In genomic region chr4:37825501-37825900, GRCh38 we compare ENCODE assay signal across 7 cellular contexts. TPM values are rescaled to one million over a fixed set of nuclear protein-coding genes. Genes with fewer than 3 reads are reported as not detected.
DNase-seq lines count a peak whose midpoint lies in the region; ATAC-seq and TF ChIP-seq lines count a peak whose summit lies in the region.
"Not testable (repeated sequence)": the region's sequence is repeated elsewhere in the genome, so short reads cannot be mapped to it uniquely, and the experiment has no call there.

No MANE protein-coding gene starts in this region.

- H3K27ac Mint-ChIP-seq in activated T-cell treated with anti-CD3 and anti-CD28 coated beads, Interleukin-2, amount 50 U/mL, for 72 hours: peak overlapping the region; percentile 85

- H3K27me3 ChIP-seq in colonic mucosa; left ventricle myocardium inferior (ENCODE audit: low read depth); mucosa of stomach (ENCODE audit: control insufficient read depth, insufficient read depth, low read length); skeletal muscle satellite cell (ENCODE audit: control insufficient read depth, insufficient read depth, low read length): not testable (repeated sequence)

- intact Hi-C loops in OCI-LY7 (cut with micrococcal nuclease; ENCODE audit: unreplicated experiment): loop anchor here (1.0 kb wide), 1 partner anchor 20 kb away; no protein-coding TSS in a partner anchor
- intact Hi-C loops in colonic mucosa (cut with DNase I): not testable (repeated sequence)
- intact Hi-C loops in left ventricle myocardium inferior (cut with micrococcal nuclease): loop anchor here (10.0 kb wide), 1 partner anchor 59 kb away; no protein-coding TSS in a partner anchor

- H3K4me3 ChIP-seq in OCI-LY7 (ENCODE audit: low read depth, low read length, poor library complexity, severe bottlenecking) (peak overlapping the region; percentile 91), colonic mucosa (peak overlapping the region; percentile 99), left ventricle myocardium inferior (peak overlapping the region; percentile 91), mucosa of stomach (ENCODE audit: low read length) (peak overlapping the region; percentile 76), skeletal muscle satellite cell (ENCODE audit: low read length) (peak overlapping the region; percentile 92)

- H2AFZ ChIP-seq in OCI-LY7 (ENCODE audit: low read length): peak overlapping the region; percentile 83; the same call in 1 of the 2 replicates

- not testable (repeated sequence) for BruUV-seq in OCI-LY7 (replicated peaks; lab: Mats Ljungman, UMichigan)

- CTCF ChIA-PET in OCI-LY7 (lab: Charles Lee; ENCODE audit: unreplicated experiment): interaction anchor here (0.9 kb wide), 1 partner anchor 13 kb away, joined by 4 read pairs; no protein-coding TSS in a partner anchor

- peaks cover 38% of the 10 kb centered on the region for H3K4me1 Mint-ChIP-seq in activated T-cell treated with anti-CD3 and anti-CD28 coated beads, Interleukin-2, amount 50 U/mL, for 72 hours (ENCODE audit: low read depth)

- H3K9ac ChIP-seq in colonic mucosa (ENCODE audit: low read depth in 2 of 2, low read length in 2 of 2) (peak overlapping the region; percentile 86 to 93), mucosa of stomach (ENCODE audit: low read length) (peak overlapping the region; percentile 78), skeletal muscle satellite cell (ENCODE audit: low read depth, low read length) (peak overlapping the region; percentile 82)

- not testable (repeated sequence) for H3K9me3 Mint-ChIP-seq in activated T-cell treated with anti-CD3 and anti-CD28 coated beads, Interleukin-2, amount 50 U/mL, for 72 hours

- peaks cover 30% of the 10 kb centered on the region for H3K4me1 ChIP-seq in OCI-LY7 (ENCODE audit: insufficient read depth, low read length, poor library complexity, severe bottlenecking)
- not testable (repeated sequence) for H3K4me1 ChIP-seq in colonic mucosa; mucosa of stomach (ENCODE audit: control insufficient read depth, insufficient read depth, low read length); skeletal muscle satellite cell (ENCODE audit: control insufficient read depth, insufficient read depth, low read length)
- H3K4me1 ChIP-seq in left ventricle myocardium inferior: peaks cover 68% of the 10 kb centered on the region

- H3K79me2 ChIP-seq in OCI-LY7 (ENCODE audit: insufficient read depth, low read depth, low read length): peaks cover 27% of the 10 kb centered on the region

- H3K27ac ChIP-seq in OCI-LY7 (ENCODE audit: low read depth, low read length, poor library complexity, severe bottlenecking): peak overlapping the region; percentile 60
- H3K27ac ChIP-seq in colonic mucosa: peak overlapping the region; percentile 68
- peak overlapping the region; percentile 92 for H3K27ac ChIP-seq in left ventricle myocardium inferior (replicated peaks)

- DNase-seq in OCI-LY7 (ENCODE audit: low spot score): peak; percentile 17
- DNase-seq in activated T-cell treated with anti-CD3 and anti-CD28 coated beads, Interleukin-2, amount 50 U/mL, for 72 hours; colonic mucosa; left ventricle myocardium inferior: not testable (repeated sequence)

- TF ChIP-seq CTCF in GM12873 (IDR thresholded peaks at IDR 0.05; ENCODE audit: insufficient read depth, low read depth, low read length, missing control alignments) (peak; percentile 4), OCI-LY7 (conservative IDR thresholded peaks at IDR 0.05; ENCODE audit: low read length) (peak; percentile 71; the same call in 1 of the 2 replicates), left ventricle myocardium inferior (IDR thresholded peaks at IDR 0.05; ENCODE audit: borderline replicate concordance) (peak; percentile 24)
- TF ChIP-seq CTCF in colonic mucosa (IDR thresholded peaks at IDR 0.05): not testable (repeated sequence)

- H3K4me2 ChIP-seq in OCI-LY7 (ENCODE audit: low read length) (peak overlapping the region; percentile 84), skeletal muscle satellite cell (ENCODE audit: low read length) (peak overlapping the region; percentile 99)

- H3K36me3 ChIP-seq in OCI-LY7 (ENCODE audit: insufficient read depth, low read length) (peaks cover 15% of the 10 kb centered on the region), left ventricle myocardium inferior (peaks cover 10% of the 10 kb centered on the region)
- not testable (repeated sequence) for H3K36me3 ChIP-seq in colonic mucosa; mucosa of stomach (ENCODE audit: control insufficient read depth, insufficient read depth, low read length); skeletal muscle satellite cell (ENCODE audit: insufficient read depth, low read length)

- peaks cover 7 to 17% of the 10 kb centered on the region in 2 donors for H3K36me3 Mint-ChIP-seq in activated T-cell treated with anti-CD3 and anti-CD28 coated beads, Interleukin-2, amount 50 U/mL, for 72 hours (ENCODE audit: insufficient read depth in 2 of 2)

- H4K20me1 ChIP-seq in OCI-LY7 (ENCODE audit: insufficient read depth, low read length): peaks cover 15% of the 10 kb centered on the region; the same call in 1 of the 2 replicates

- H3K9me2 ChIP-seq in OCI-LY7 (ENCODE audit: insufficient read depth, low read length): not testable (repeated sequence)

- POLR2A ChIA-PET in OCI-LY7 (lab: Charles Lee): interaction anchor here (0.6 to 4.8 kb wide), 17 partner anchors 10 to 210 kb away, joined by 3 to 32 read pairs (median 4); no protein-coding TSS in a partner anchor

- H3K27me3 Mint-ChIP-seq in activated T-cell treated with anti-CD3 and anti-CD28 coated beads, Interleukin-2, amount 50 U/mL, for 72 hours (ENCODE audit: low read depth): not testable (repeated sequence)

- not testable (repeated sequence) for ATAC-seq in activated T-cell treated with anti-CD3 and anti-CD28 coated beads, Interleukin-2, amount 50 U/mL, for 72 hours (replicated peaks in 1 of 2)

- H3K4me3 Mint-ChIP-seq in activated T-cell treated with anti-CD3 and anti-CD28 coated beads, Interleukin-2, amount 50 U/mL, for 72 hours: peak overlapping the region; percentile 88 to 94

- not testable (repeated sequence) for H3K9me3 ChIP-seq in OCI-LY7 (ENCODE audit: low read length); colonic mucosa; left ventricle myocardium inferior (replicated peaks); mucosa of stomach (ENCODE audit: control insufficient read depth, low read length); skeletal muscle satellite cell (replicated peaks; ENCODE audit: low read length)

RNA-seq across cellular contexts. Expression of gene PGM2, which starts 1.0 kb away (rescaled TPM):
- 52.7 and 67.4 TPM in 2 replicates for total RNA-seq in OCI-LY7 (2014; rRNA removed; shearing (Covaris generic))
- total RNA-seq in OCI-LY7 (2022): 106 and 108 TPM in 2 replicates
- 10 to 100 TPM; 40.2 to 41.5 TPM for total RNA-seq in activated T-cell treated with anti-CD3 and anti-CD28 coated beads, Interleukin-2, amount 50 U/mL, for 72 hours
- total RNA-seq in colonic mucosa: 10 to 100 TPM; 32.6 to 37.2 TPM
- 11.5 TPM for total RNA-seq in left ventricle myocardium inferior
- 30.4 and 36.8 TPM in 2 replicates for total RNA-seq in skeletal muscle satellite cell (2012; rRNA removed)
